ENCODE assay signal across 1 cellular context in the genomic region with DNA sequence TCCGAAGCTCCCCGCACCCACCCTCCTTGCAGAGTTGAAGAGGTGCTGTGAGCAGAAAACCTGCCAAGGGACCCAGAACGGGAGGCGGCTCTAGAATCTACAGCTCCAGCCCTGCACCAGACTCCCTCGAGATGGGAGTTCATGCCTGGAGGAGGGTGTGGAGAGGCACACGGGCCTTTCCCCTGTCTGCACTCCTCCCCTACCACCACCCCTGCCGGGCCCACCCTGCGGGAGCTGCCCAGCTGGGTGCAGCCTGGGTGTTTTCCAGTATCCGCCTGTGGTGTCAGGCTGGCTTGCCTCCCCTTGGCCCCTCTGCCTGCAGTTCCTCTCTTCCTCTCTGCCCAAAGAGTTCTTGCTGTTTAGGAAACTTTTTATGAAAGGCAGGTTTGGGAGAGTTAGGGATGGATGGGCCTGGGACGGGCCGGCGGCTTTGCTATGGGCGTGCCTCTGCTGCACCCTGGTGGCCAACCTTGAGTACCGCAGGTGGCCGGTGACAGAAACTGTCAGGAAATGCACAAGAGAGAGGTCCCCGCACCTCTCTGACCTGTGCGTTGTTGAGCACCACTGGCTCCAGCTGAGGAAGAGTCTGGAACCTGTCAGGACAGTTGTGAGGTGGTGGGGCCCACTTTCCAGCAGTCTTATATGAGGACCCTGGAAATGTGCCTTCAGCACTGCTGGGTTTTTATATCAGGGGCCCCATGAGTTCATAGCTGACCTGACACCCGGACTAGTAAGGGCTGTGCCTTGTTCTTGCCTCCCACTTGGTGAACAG.
TF ChIP-seq lines count a peak whose summit lies in the region.

No MANE protein-coding gene starts in this region.

TF ChIP-seq in HepG2, 621 proteins besides CTCF, POLR2A, EP300 and RAD21 (continued from another document):
- TF ChIP-seq, protein P1, sequence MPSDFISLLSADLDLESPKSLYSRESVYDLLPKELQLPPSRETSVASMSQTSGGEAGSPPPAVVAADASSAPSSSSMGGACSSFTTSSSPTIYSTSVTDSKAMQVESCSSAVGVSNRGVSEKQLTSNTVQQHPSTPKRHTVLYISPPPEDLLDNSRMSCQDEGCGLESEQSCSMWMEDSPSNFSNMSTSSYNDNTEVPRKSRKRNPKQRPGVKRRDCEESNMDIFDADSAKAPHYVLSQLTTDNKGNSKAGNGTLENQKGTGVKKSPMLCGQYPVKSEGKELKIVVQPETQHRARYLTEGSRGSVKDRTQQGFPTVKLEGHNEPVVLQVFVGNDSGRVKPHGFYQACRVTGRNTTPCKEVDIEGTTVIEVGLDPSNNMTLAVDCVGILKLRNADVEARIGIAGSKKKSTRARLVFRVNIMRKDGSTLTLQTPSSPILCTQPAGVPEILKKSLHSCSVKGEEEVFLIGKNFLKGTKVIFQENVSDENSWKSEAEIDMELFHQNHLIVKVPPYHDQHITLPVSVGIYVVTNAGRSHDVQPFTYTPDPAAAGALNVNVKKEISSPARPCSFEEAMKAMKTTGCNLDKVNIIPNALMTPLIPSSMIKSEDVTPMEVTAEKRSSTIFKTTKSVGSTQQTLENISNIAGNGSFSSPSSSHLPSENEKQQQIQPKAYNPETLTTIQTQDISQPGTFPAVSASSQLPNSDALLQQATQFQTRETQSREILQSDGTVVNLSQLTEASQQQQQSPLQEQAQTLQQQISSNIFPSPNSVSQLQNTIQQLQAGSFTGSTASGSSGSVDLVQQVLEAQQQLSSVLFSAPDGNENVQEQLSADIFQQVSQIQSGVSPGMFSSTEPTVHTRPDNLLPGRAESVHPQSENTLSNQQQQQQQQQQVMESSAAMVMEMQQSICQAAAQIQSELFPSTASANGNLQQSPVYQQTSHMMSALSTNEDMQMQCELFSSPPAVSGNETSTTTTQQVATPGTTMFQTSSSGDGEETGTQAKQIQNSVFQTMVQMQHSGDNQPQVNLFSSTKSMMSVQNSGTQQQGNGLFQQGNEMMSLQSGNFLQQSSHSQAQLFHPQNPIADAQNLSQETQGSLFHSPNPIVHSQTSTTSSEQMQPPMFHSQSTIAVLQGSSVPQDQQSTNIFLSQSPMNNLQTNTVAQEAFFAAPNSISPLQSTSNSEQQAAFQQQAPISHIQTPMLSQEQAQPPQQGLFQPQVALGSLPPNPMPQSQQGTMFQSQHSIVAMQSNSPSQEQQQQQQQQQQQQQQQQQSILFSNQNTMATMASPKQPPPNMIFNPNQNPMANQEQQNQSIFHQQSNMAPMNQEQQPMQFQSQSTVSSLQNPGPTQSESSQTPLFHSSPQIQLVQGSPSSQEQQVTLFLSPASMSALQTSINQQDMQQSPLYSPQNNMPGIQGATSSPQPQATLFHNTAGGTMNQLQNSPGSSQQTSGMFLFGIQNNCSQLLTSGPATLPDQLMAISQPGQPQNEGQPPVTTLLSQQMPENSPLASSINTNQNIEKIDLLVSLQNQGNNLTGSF (CRISPR knock-in tag; IDR thresholded peaks at IDR 0.05): no peak
- TF ChIP-seq, protein P2, sequence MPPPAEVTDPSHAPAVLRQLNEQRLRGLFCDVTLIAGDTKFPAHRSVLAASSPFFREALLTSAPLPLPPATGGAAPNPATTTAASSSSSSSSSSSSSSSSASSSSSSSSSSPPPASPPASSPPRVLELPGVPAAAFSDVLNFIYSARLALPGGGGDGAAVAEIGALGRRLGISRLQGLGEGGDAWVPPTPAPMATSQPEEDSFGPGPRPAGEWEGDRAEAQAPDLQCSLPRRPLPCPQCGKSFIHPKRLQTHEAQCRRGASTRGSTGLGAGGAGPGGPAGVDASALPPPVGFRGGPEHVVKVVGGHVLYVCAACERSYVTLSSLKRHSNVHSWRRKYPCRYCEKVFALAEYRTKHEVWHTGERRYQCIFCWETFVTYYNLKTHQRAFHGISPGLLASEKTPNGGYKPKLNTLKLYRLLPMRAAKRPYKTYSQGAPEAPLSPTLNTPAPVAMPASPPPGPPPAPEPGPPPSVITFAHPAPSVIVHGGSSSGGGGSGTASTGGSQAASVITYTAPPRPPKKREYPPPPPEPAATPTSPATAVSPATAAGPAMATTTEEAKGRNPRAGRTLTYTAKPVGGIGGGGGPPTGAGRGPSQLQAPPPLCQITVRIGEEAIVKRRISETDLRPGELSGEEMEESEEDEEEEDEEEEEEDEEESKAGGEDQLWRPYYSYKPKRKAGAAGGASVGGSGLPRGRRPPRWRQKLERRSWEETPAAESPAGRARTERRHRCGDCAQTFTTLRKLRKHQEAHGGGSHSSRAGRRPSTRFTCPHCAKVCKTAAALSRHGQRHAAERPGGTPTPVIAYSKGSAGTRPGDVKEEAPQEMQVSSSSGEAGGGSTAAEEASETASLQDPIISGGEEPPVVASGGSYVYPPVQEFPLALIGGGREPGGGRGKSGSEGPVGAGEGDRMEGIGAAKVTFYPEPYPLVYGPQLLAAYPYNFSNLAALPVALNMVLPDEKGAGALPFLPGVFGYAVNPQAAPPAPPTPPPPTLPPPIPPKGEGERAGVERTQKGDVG (CRISPR knock-in tag; IDR thresholded peaks at IDR 0.05; ENCODE audit: borderline replicate concordance): 0 out of 2 replicates have a peak, but pooled peaks have one; percentile 74
- TF ChIP-seq NFE2L1 (CRISPR knock-in tag; IDR thresholded peaks at IDR 0.05; ENCODE audit: borderline replicate concordance) (no peak), ZFP36L2 (CRISPR knock-in tag; IDR thresholded peaks at IDR 0.05) (no peak), SOX6 (IDR thresholded peaks at IDR 0.05) (no peak), SOX6 (CRISPR knock-in tag; IDR thresholded peaks at IDR 0.05) (peak; percentile 57), HOXA3 (CRISPR knock-in tag; IDR thresholded peaks at IDR 0.05) (peak; percentile 27; the same call in 1 of the 2 replicates), NCOA2 (CRISPR knock-in tag; IDR thresholded peaks at IDR 0.05) (no peak), ZSCAN22 (CRISPR knock-in tag; IDR thresholded peaks at IDR 0.05) (no peak), KMT2A (CRISPR knock-in tag; IDR thresholded peaks at IDR 0.05) (peak; percentile 44; the same call in 1 of the 2 replicates), GATAD1 (CRISPR knock-in tag; IDR thresholded peaks at IDR 0.05) (0 out of 2 replicates have a peak, but pooled peaks have one; percentile 26), STAG1 (CRISPR knock-in tag; IDR thresholded peaks at IDR 0.05) (peak; percentile 99), MXI1 (IDR thresholded peaks at IDR 0.05; ENCODE audit: borderline replicate concordance, low read depth, low read length) (0 out of 3 replicates have a peak, but pooled peaks have one; percentile 20), ZBTB3 (CRISPR knock-in tag; IDR thresholded peaks at IDR 0.05; ENCODE audit: borderline replicate concordance, low read depth) (no peak), ZNF12 (CRISPR knock-in tag; IDR thresholded peaks at IDR 0.05) (no peak), ZNF552 (CRISPR knock-in tag; IDR thresholded peaks at IDR 0.05; ENCODE audit: borderline replicate concordance) (no peak)
- TF ChIP-seq, protein P3, sequence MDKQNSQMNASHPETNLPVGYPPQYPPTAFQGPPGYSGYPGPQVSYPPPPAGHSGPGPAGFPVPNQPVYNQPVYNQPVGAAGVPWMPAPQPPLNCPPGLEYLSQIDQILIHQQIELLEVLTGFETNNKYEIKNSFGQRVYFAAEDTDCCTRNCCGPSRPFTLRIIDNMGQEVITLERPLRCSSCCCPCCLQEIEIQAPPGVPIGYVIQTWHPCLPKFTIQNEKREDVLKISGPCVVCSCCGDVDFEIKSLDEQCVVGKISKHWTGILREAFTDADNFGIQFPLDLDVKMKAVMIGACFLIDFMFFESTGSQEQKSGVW (CRISPR knock-in tag; IDR thresholded peaks at IDR 0.05; ENCODE audit: borderline replicate concordance): no peak
- TF ChIP-seq, protein P4, sequence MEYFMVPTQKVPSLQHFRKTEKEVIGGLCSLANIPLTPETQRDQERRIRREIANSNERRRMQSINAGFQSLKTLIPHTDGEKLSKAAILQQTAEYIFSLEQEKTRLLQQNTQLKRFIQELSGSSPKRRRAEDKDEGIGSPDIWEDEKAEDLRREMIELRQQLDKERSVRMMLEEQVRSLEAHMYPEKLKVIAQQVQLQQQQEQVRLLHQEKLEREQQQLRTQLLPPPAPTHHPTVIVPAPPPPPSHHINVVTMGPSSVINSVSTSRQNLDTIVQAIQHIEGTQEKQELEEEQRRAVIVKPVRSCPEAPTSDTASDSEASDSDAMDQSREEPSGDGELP (IDR thresholded peaks at IDR 0.05; ENCODE audit: borderline replicate concordance, low read depth): peak; percentile 30; the same call in 1 of the 2 replicates
- TF ChIP-seq, protein P5, sequence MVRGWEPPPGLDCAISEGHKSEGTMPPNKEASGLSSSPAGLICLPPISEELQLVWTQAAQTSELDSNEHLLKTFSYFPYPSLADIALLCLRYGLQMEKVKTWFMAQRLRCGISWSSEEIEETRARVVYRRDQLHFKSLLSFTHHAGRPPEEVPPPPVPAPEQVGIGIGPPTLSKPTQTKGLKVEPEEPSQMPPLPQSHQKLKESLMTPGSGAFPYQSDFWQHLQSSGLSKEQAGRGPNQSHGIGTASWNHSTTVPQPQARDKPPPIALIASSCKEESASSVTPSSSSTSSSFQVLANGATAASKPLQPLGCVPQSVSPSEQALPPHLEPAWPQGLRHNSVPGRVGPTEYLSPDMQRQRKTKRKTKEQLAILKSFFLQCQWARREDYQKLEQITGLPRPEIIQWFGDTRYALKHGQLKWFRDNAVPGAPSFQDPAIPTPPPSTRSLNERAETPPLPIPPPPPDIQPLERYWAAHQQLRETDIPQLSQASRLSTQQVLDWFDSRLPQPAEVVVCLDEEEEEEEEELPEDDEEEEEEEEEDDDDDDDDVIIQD (CRISPR knock-in tag; IDR thresholded peaks at IDR 0.05; ENCODE audit: low read depth): no peak
